Comparison of ENCODE assay signal across 14 cellular contexts in genomic region chr9:130414910-130415746, GRCh38.
"Had no signal": no experiment of that assay in that cellular context is flagged by ENCODE, and none has a peak within 500 bp of the region (broad histone marks: within the 10 kb centered on the region; RNA-seq: fewer than 3 reads in every experiment).

No MANE protein-coding gene starts in this region.

- H3K27me3 ChIP-seq: cardiac muscle cell, esophagus muscularis mucosa had no signal

- DNase-seq: activated CD4-positive, alpha-beta T cell treated with anti-CD3 and anti-CD28 coated beads, Interleukin-2, amount 10 ng/mL, durations not matched to agents 24 days and 14 days; activated naive CD4-positive, alpha-beta T cell; activated naive CD8-positive, alpha-beta T cell treated with anti-CD3 and anti-CD28 coated beads, Interleukin-2, amount 50 U/mL, for 24 hours; foreskin keratinocyte; head of caudate nucleus; islet precursor cell; left ventricle myocardium superior; naive B cell; retina; tibial artery; WERI-Rb-1 had no signal

- H3K27ac ChIP-seq: cardiac muscle cell, esophagus muscularis mucosa, foreskin keratinocyte, tibial artery, WERI-Rb-1 had no signal

- H3K27ac Mint-ChIP-seq: activated CD4-positive, alpha-beta T cell treated with anti-CD3 and anti-CD28 coated beads, Interleukin-2, amount 10 ng/mL, durations not matched to agents 24 days and 14 days; activated naive CD8-positive, alpha-beta T cell treated with anti-CD3 and anti-CD28 coated beads, Interleukin-2, amount 50 U/mL, for 24 hours; activated T-helper 1 cell treated with anti-CD3 and anti-CD28 coated beads, Interleukin-12 subunit alpha, Interleukin-12 subunit beta, Interleukin-2, Interleukin-4 antibody, amounts not matched to agents 30 ng/mL and 10 ng/mL and 1 ng/mL, durations not matched to agents 14 hours and 24 hours and 36 hours; naive B cell had no signal

- H3K9me3 ChIP-seq: esophagus muscularis mucosa, tibial artery had no signal

- H3K4me3 ChIP-seq: cardiac muscle cell, esophagus muscularis mucosa, tibial artery had no signal

- H3K4me1 ChIP-seq: tibial artery had no signal

- H3K9me3 Mint-ChIP-seq: activated CD4-positive, alpha-beta T cell treated with anti-CD3 and anti-CD28 coated beads, Interleukin-2, amount 10 ng/mL, durations not matched to agents 24 days and 14 days; activated naive CD8-positive, alpha-beta T cell treated with anti-CD3 and anti-CD28 coated beads, Interleukin-2, amount 50 U/mL, for 24 hours; activated T-helper 1 cell treated with anti-CD3 and anti-CD28 coated beads, Interleukin-12 subunit alpha, Interleukin-12 subunit beta, Interleukin-2, Interleukin-4 antibody, amounts not matched to agents 30 ng/mL and 10 ng/mL and 1 ng/mL, durations not matched to agents 14 hours and 24 hours and 36 hours had no signal

- H3K4me1 Mint-ChIP-seq: activated CD4-positive, alpha-beta T cell treated with anti-CD3 and anti-CD28 coated beads, Interleukin-2, amount 10 ng/mL, durations not matched to agents 24 days and 14 days; activated naive CD8-positive, alpha-beta T cell treated with anti-CD3 and anti-CD28 coated beads, Interleukin-2, amount 50 U/mL, for 24 hours; naive B cell had no signal

- H3K36me3 ChIP-seq: cardiac muscle cell, tibial artery, WERI-Rb-1 had no signal

- H3K4me3 Mint-ChIP-seq: activated CD4-positive, alpha-beta T cell treated with anti-CD3 and anti-CD28 coated beads, Interleukin-2, amount 10 ng/mL, durations not matched to agents 24 days and 14 days; activated naive CD8-positive, alpha-beta T cell treated with anti-CD3 and anti-CD28 coated beads, Interleukin-2, amount 50 U/mL, for 24 hours; activated T-helper 1 cell treated with anti-CD3 and anti-CD28 coated beads, Interleukin-12 subunit alpha, Interleukin-12 subunit beta, Interleukin-2, Interleukin-4 antibody, amounts not matched to agents 30 ng/mL and 10 ng/mL and 1 ng/mL, durations not matched to agents 14 hours and 24 hours and 36 hours had no signal

- H3K36me3 Mint-ChIP-seq: naive B cell had no signal
